Comparison of ENCODE assay signal across 24 cellular contexts in genomic region chr1:974687-975328, GRCh38. TPM values are rescaled to one million over a fixed set of nuclear protein-coding genes. Genes with fewer than 3 reads are reported as not detected.
A peak's percentile ranks its signal among the peaks of the same experiment; 100 is the strongest.
DNase-seq lines count a peak whose midpoint lies in the region; ATAC-seq, FAIRE-seq and TF ChIP-seq lines count a peak whose summit lies in the region.
"Had no signal": no experiment of that assay in that cellular context is flagged by ENCODE, and none has a peak within 500 bp of the region (broad histone marks: within the 10 kb centered on the region; RNA-seq: fewer than 3 reads in every experiment).

No MANE protein-coding gene starts in this region.

- ATAC-seq in HepG2 (no peak), right lobe of liver (no peak), Panc1 (no peak), gastrocnemius medialis (no peak)

- no peaks in the 10 kb centered on the region for H4K20me1 ChIP-seq in HepG2 (ENCODE audit: insufficient read depth, low read length)

- WGBS in HepG2 (ENCODE audit: low lambda C conversion rate), result 67% methylated on average over 16 of the region's 17 CpGs
- WGBS in right lobe of liver (ENCODE audit: insufficient coverage, low coverage, low lambda C conversion rate, missing lambda C conversion rate), result 47% methylated on average over 13 of the region's 17 CpGs
- WGBS in esophagus squamous epithelium, 2 donors, result 65 to 71% methylated on average over 10 to 16 of the region's 17 CpGs

- intact Hi-C loops in HepG2 (cut with micrococcal nuclease; ENCODE audit: unreplicated experiment), result no loop called here
- intact Hi-C loops in right lobe of liver (cut with DNase I), result no loop called here
- intact Hi-C loops in Panc1 (cut with micrococcal nuclease; ENCODE audit: unreplicated experiment), result no loop called here
- intact Hi-C loops in esophagus squamous epithelium (cut with DNase I), result no loop called here
- intact Hi-C loops in gastrocnemius medialis (cut with DNase I; ENCODE audit: low total_unique reads), result no loop called here

- H3K27ac ChIP-seq in HepG2 (ENCODE audit: extremely low read length, insufficient read depth, low read length) (no peak overlapping the region), right lobe of liver (no peak overlapping the region), Panc1 (ENCODE audit: low read length) (no peak overlapping the region), esophagus squamous epithelium (peak overlapping the region in 3 of 4 donors; percentile 73 to 87 (median 74)), gastrocnemius medialis (peak overlapping the region; percentile 88 to 94 (median 91))
- H3K27ac ChIP-seq: SJSA1 had no signal

- H3K4me3 ChIP-seq in HepG2 (replicated peaks in 1 of 3; ENCODE audit: insufficient read depth in 1 of 3, low read depth in 2 of 3, low read length in 3 of 3) (no peak overlapping the region), right lobe of liver (no peak overlapping the region), Panc1 (ENCODE audit: low read depth in 2 of 2, low read length in 2 of 2) (no peak overlapping the region), esophagus squamous epithelium (no peak overlapping the region), gastrocnemius medialis (no peak overlapping the region)
- H3K4me3 ChIP-seq: SJSA1 had no signal

- H3K36me3 ChIP-seq in HepG2 (replicated peaks in 1 of 2; ENCODE audit: control insufficient read depth in 1 of 2, insufficient read depth in 2 of 2, low read length in 2 of 2), result no peaks in the 10 kb centered on the region
- H3K36me3 ChIP-seq in right lobe of liver, result no peaks in the 10 kb centered on the region
- H3K36me3 ChIP-seq in Panc1 (ENCODE audit: control insufficient read depth, insufficient read depth, low read length), result no peaks in the 10 kb centered on the region
- peaks cover 0 to 36% (median 0%) of the 10 kb centered on the region in 3 donors for H3K36me3 ChIP-seq in esophagus squamous epithelium
- H3K36me3 ChIP-seq in gastrocnemius medialis, result no peaks in the 10 kb centered on the region
- H3K36me3 ChIP-seq: BE2C, SJSA1 had no signal

- TF ChIP-seq RAD21 in HepG2 (CRISPR knock-in tag; IDR thresholded peaks at IDR 0.05), result no peak

- POLR2A ChIA-PET in HepG2 (lab: Yijun Ruan, JAX), result no interaction called here
- POLR2A ChIA-PET in Panc1 (lab: Charles Lee), result interaction anchor here (0.6 kb wide), 1 partner anchor 39 kb away, joined by 3 read pairs; the partner anchor contains the start of gene ISG15

- BruUV-seq in HepG2 (replicated peaks; lab: Mats Ljungman, UMichigan), result no TSS peak
- TSS peak; percentile 86 for BruUV-seq in Panc1 (replicated peaks; lab: Mats Ljungman, UMichigan)

- H3K4me1 ChIP-seq in HepG2 (ENCODE audit: insufficient read depth, low read length) (peaks cover 13% of the 10 kb centered on the region), right lobe of liver (peaks cover 0 to 6% (median 0%) of the 10 kb centered on the region in 4 donors), Panc1 (ENCODE audit: control insufficient read depth, insufficient read depth, low read length) (0 out of 2 replicates have a peak, but pooled peaks cover 4% of the 10 kb centered on the region), esophagus squamous epithelium (peaks cover 20 to 48% (median 21%) of the 10 kb centered on the region in 3 donors), gastrocnemius medialis (peaks cover 12 to 44% of the 10 kb centered on the region in 2 donors)
- H3K4me1 ChIP-seq: BE2C had no signal

- no peak overlapping the region for H3K9ac ChIP-seq in HepG2 (ENCODE audit: insufficient read depth, low read depth, low read length)

- DNase-seq in HepG2 (ENCODE audit: low spot score) (no peak), right lobe of liver (no peak), Panc1 (ENCODE audit: low read depth, low spot score) (no peak), esophagus squamous epithelium (lab: John Stamatoyannopoulos, UW) (no peak), gastrocnemius medialis (peak in 1 of 2 donors; percentile 58), epidermal melanocyte (ENCODE audit: insufficient read length, low spot score) (no peak), G401 (ENCODE audit: low spot score) (no peak), DMS 273 (lab: John Stamatoyannopoulos, UW; ENCODE audit: unreplicated experiment) (no peak)
- DNase-seq: BE2C; CD4-positive, alpha-beta T cell; COR-L47; DND-41; HFFc6; MV-4-11; NCI-H1694; NCI-H2081; NCI-H2171 treated with DMSO at 0.1 percent for 48 hours; NCI-H526 had no signal

- peaks cover 0 to 11% of the 10 kb centered on the region in 2 experiments; a peak in 4 of 5 replicates for H3K27me3 ChIP-seq in HepG2 (ENCODE audit: control insufficient read depth in 1 of 2, insufficient read depth in 2 of 2, low read length in 2 of 2)
- H3K27me3 ChIP-seq in right lobe of liver, result peaks cover 0 to 12% of the 10 kb centered on the region in 2 donors
- no peaks in the 10 kb centered on the region for H3K27me3 ChIP-seq in Panc1 (ENCODE audit: control insufficient read depth, insufficient read depth, low read length)
- H3K27me3 ChIP-seq in esophagus squamous epithelium, result peaks cover 0 to 81% (median 5%) of the 10 kb centered on the region in 4 donors
- peaks cover 6 to 14% (median 12%) of the 10 kb centered on the region in 3 donors for H3K27me3 ChIP-seq in gastrocnemius medialis

- no peaks in the 10 kb centered on the region for H3K79me2 ChIP-seq in HepG2 (ENCODE audit: insufficient read depth, low read length)

- CTCF ChIA-PET in HepG2 (lab: Yijun Ruan, JAX; ENCODE audit: low intra/inter-chr PET ratio, low total read pairs) (no interaction called here), Panc1 (lab: Charles Lee) (interaction anchor here (0.5 kb wide), 1 partner anchor 94 kb away, joined by 3 read pairs; no protein-coding TSS in a partner anchor)

- no peak overlapping the region for H2AFZ ChIP-seq in HepG2 (ENCODE audit: low read length)

- no peak overlapping the region for H3K4me2 ChIP-seq in HepG2 (ENCODE audit: low read depth, low read length)

- H3K9me3 ChIP-seq in HepG2 (ENCODE audit: low read length) (no peaks in the 10 kb centered on the region), right lobe of liver (no peaks in the 10 kb centered on the region), Panc1 (ENCODE audit: control insufficient read depth, insufficient read depth, low read depth, low read length) (no peaks in the 10 kb centered on the region), esophagus squamous epithelium (no peaks in the 10 kb centered on the region), gastrocnemius medialis (no peaks in the 10 kb centered on the region)
- H3K9me3 ChIP-seq: BE2C, SJSA1 had no signal

- no peak for TF ChIP-seq EP300 in HepG2 (IDR thresholded peaks at IDR 0.05; ENCODE audit: low read depth in 2 of 2, low read length in 2 of 2)
- no peak for TF ChIP-seq EP300 in HepG2 (CRISPR knock-in tag; IDR thresholded peaks at IDR 0.05; ENCODE audit: borderline replicate concordance)

- TF ChIP-seq CTCF in HepG2 (CRISPR knock-in tag; IDR thresholded peaks at IDR 0.05), result no peak
- TF ChIP-seq CTCF in right lobe of liver (IDR thresholded peaks at IDR 0.05), result no peak
- TF ChIP-seq CTCF in Panc1 (IDR thresholded peaks at IDR 0.05), result no peak
- no peak for TF ChIP-seq CTCF in esophagus squamous epithelium (IDR thresholded peaks at IDR 0.05)
- TF ChIP-seq CTCF in gastrocnemius medialis (IDR thresholded peaks at IDR 0.05 in 4 of 5, conservative IDR thresholded peaks at IDR 0.05 in 1 of 5), result no peak

- in situ Hi-C loops in HepG2 (cut with HindIII; ENCODE audit: extremely low pct_ligation_motif_present, low pct_unique_long_range_greater_than_20kb), result no loop called here
- in situ Hi-C loops in Panc1 (cut with HindIII; ENCODE audit: low pct_unique_long_range_greater_than_20kb, low sequenced_read_pairs), result no loop called here
- in situ Hi-C loops in gastrocnemius medialis (cut with MboI; ENCODE audit: low sequenced_read_pairs in 4 of 4), result no loop called here
- in situ Hi-C loops in G401 (cut with HindIII; ENCODE audit: low sequenced_read_pairs), result no loop called here

- no peak for TF ChIP-seq POLR2A in HepG2 (IDR thresholded peaks at IDR 0.05; ENCODE audit: insufficient read depth in 1 of 2, low read depth in 2 of 2, low read length in 2 of 2)
- no peak for TF ChIP-seq POLR2A in right lobe of liver (IDR thresholded peaks at IDR 0.05)
- TF ChIP-seq POLR2A in esophagus squamous epithelium (IDR thresholded peaks at IDR 0.05), result no peak
- TF ChIP-seq POLR2A in gastrocnemius medialis (IDR thresholded peaks at IDR 0.05), result no peak

- FAIRE-seq in HepG2 (lab: Jason Lieb, UNC), result no peak
- FAIRE-seq: GM12892, GM18507 had no signal

RNA-seq across cellular contexts. Expression of gene PERM1, which starts 7.1 kb away (rescaled TPM):
- total RNA-seq in HepG2 (2016; rRNA removed; fragmentation: Illumina TruSeq; extraction: Trizol) (0.04 TPM in 1 of 2 replicates, not detected in the other), right lobe of liver (under 1 TPM in 4 of 6 experiments, not detected in 2; 0.18 to 0.46 (median 0.28) TPM), Panc1 (2021; ENCODE audit: unreplicated experiment) (1.5 TPM), esophagus squamous epithelium (not detected), gastrocnemius medialis (100 to 1,000 TPM in 2 of 4 donors, 10 to 100 TPM in 2; 38.9 to 218 (median 98.8) TPM)
- total RNA-seq in HepG2 (2016; cell fraction: cytosol; rRNA removed; fragmentation: Illumina TruSeq; extraction: Trizol; ENCODE audit: low read depth), result not detected in 2 replicates
- not detected in 2 replicates for total RNA-seq in HepG2 (2016; cell fraction: insoluble cytoplasmic fraction; rRNA removed; fragmentation: Illumina TruSeq; extraction: Trizol)
- total RNA-seq in HepG2 (2016; cell fraction: membrane; rRNA removed; fragmentation: Illumina TruSeq; extraction: Trizol), result not detected in 2 replicates
- total RNA-seq in HepG2 (2016; cell fraction: nucleus; rRNA removed; fragmentation: Illumina TruSeq; extraction: Trizol), result not detected in 2 replicates
- polyA plus RNA-seq in HepG2 (2011; rRNA removed), result 0.29 and 0.38 TPM in 2 replicates
- polyA plus RNA-seq in HepG2 (2011; cell fraction: cytosol; rRNA removed), result 0.17 and 0.32 TPM in 2 replicates
- polyA plus RNA-seq in HepG2 (2011; cell fraction: nucleus; rRNA removed), result 2.3 and 2.6 TPM in 2 replicates
- polyA plus RNA-seq in HepG2 (2012), result 0.44 TPM in 2 replicates
- polyA plus RNA-seq in HepG2 (2016; cell fraction: cytosol; fragmentation: Illumina TruSeq; extraction: Trizol; ENCODE audit: low read depth), result not detected in 2 replicates
- polyA plus RNA-seq in HepG2 (2016; cell fraction: insoluble cytoplasmic fraction; fragmentation: Illumina TruSeq; extraction: Trizol; ENCODE audit: low read depth), result not detected in 2 replicates
- not detected in 2 replicates for polyA plus RNA-seq in HepG2 (2016; cell fraction: membrane; fragmentation: Illumina TruSeq; extraction: Trizol; ENCODE audit: low read depth)
- polyA plus RNA-seq in HepG2 (2016; cell fraction: nucleus; fragmentation: Illumina TruSeq; extraction: Trizol; ENCODE audit: insufficient read depth, low read depth), result not detected in 2 replicates
- polyA minus RNA-seq in HepG2 (2011; rRNA and poly(A)+ RNA removed; ENCODE audit: low replicate concordance), result 0.09 and 2.7 TPM in 2 replicates
- 0.44 and 0.59 TPM in 2 replicates for polyA minus RNA-seq in HepG2 (2011; cell fraction: cytosol; rRNA and poly(A)+ RNA removed)
- 0.99 and 1.2 TPM in 2 replicates for polyA minus RNA-seq in HepG2 (2011; cell fraction: nucleus; rRNA and poly(A)+ RNA removed)
- 4.7 TPM for polyA plus RNA-seq in Panc1 (2012; ENCODE audit: insufficient read length)
- total RNA-seq in G401 (2014; rRNA removed; shearing (Covaris generic)), result 0.17 TPM in 1 of 2 replicates, not detected in the other
- total RNA-seq: A673; CD4-positive, alpha-beta T cell; OCI-LY7 had no signal

RNA-seq across cellular contexts. Expression of gene PLEKHN1, which starts 8.5 kb away (rescaled TPM):
- total RNA-seq in HepG2 (2016; rRNA removed; fragmentation: Illumina TruSeq; extraction: Trizol), result 0.21 and 0.42 TPM in 2 replicates
- total RNA-seq in HepG2 (2016; cell fraction: cytosol; rRNA removed; fragmentation: Illumina TruSeq; extraction: Trizol; ENCODE audit: low read depth), result not detected in 2 replicates
- 0.31 and 0.48 TPM in 2 replicates for total RNA-seq in HepG2 (2016; cell fraction: insoluble cytoplasmic fraction; rRNA removed; fragmentation: Illumina TruSeq; extraction: Trizol)
- 0.15 and 0.17 TPM in 2 replicates for total RNA-seq in HepG2 (2016; cell fraction: membrane; rRNA removed; fragmentation: Illumina TruSeq; extraction: Trizol)
- total RNA-seq in HepG2 (2016; cell fraction: nucleus; rRNA removed; fragmentation: Illumina TruSeq; extraction: Trizol), result 0.59 and 0.63 TPM in 2 replicates
- polyA plus RNA-seq in HepG2 (2011; rRNA removed), result 0.58 and 0.59 TPM in 2 replicates
- 0.13 and 0.23 TPM in 2 replicates for polyA plus RNA-seq in HepG2 (2011; cell fraction: cytosol; rRNA removed)
- polyA plus RNA-seq in HepG2 (2011; cell fraction: nucleus; rRNA removed), result 13.2 and 15.5 TPM in 2 replicates
- 0.51 and 0.55 TPM in 2 replicates for polyA plus RNA-seq in HepG2 (2012)
- 0.05 and 0.09 TPM in 2 replicates for polyA plus RNA-seq in HepG2 (2016; cell fraction: cytosol; fragmentation: Illumina TruSeq; extraction: Trizol; ENCODE audit: low read depth)
- 0.29 and 0.48 TPM in 2 replicates for polyA plus RNA-seq in HepG2 (2016; cell fraction: insoluble cytoplasmic fraction; fragmentation: Illumina TruSeq; extraction: Trizol; ENCODE audit: low read depth)
- 0.13 and 0.29 TPM in 2 replicates for polyA plus RNA-seq in HepG2 (2016; cell fraction: membrane; fragmentation: Illumina TruSeq; extraction: Trizol; ENCODE audit: low read depth)
- 2.6 and 2.7 TPM in 2 replicates for polyA plus RNA-seq in HepG2 (2016; cell fraction: nucleus; fragmentation: Illumina TruSeq; extraction: Trizol; ENCODE audit: insufficient read depth, low read depth)
- 0.26 and 0.54 TPM in 2 replicates for polyA minus RNA-seq in HepG2 (2011; rRNA and poly(A)+ RNA removed; ENCODE audit: low replicate concordance)
- 0.53 TPM in 1 of 2 replicates, not detected in the other for polyA minus RNA-seq in HepG2 (2011; cell fraction: cytosol; rRNA and poly(A)+ RNA removed)
- polyA minus RNA-seq in HepG2 (2011; cell fraction: nucleus; rRNA and poly(A)+ RNA removed), result 1.8 and 1.9 TPM in 2 replicates
- total RNA-seq in right lobe of liver, result 1 to 10 TPM in 1 of 6 experiments, under 1 TPM in 4, not detected in 1; 0.11 to 2.4 (median 0.26) TPM
- total RNA-seq in Panc1 (2021; ENCODE audit: unreplicated experiment), result 9.8 TPM
- polyA plus RNA-seq in Panc1 (2012; ENCODE audit: insufficient read length), result 12.0 TPM
- total RNA-seq in esophagus squamous epithelium, result 10 to 100 TPM; 16.8 to 39.6 (median 23.4) TPM
- total RNA-seq in gastrocnemius medialis, result under 1 TPM in 1 of 4 donors, not detected in 3; 0.23 TPM
- 4.3 and 5.5 TPM in 2 replicates for total RNA-seq in G401 (2014; rRNA removed; shearing (Covaris generic))
- total RNA-seq: A673, OCI-LY7, Right ventricle myocardium inferior had no signal

RNA-seq across cellular contexts. Expression of gene KLHL17, which starts 14.4 kb away (rescaled TPM):
- total RNA-seq in HepG2 (2016; rRNA removed; fragmentation: Illumina TruSeq; extraction: Trizol), result 2.8 and 9.3 TPM in 2 replicates
- 4.5 and 5.0 TPM in 2 replicates for total RNA-seq in HepG2 (2016; cell fraction: cytosol; rRNA removed; fragmentation: Illumina TruSeq; extraction: Trizol; ENCODE audit: low read depth)
- 2.4 and 10.3 TPM in 2 replicates for total RNA-seq in HepG2 (2016; cell fraction: insoluble cytoplasmic fraction; rRNA removed; fragmentation: Illumina TruSeq; extraction: Trizol)
- 2.6 and 2.8 TPM in 2 replicates for total RNA-seq in HepG2 (2016; cell fraction: membrane; rRNA removed; fragmentation: Illumina TruSeq; extraction: Trizol)
- 14.8 and 15.9 TPM in 2 replicates for total RNA-seq in HepG2 (2016; cell fraction: nucleus; rRNA removed; fragmentation: Illumina TruSeq; extraction: Trizol)
- 24.7 and 31.4 TPM in 2 replicates for polyA plus RNA-seq in HepG2 (2011; rRNA removed)
- 6.8 and 12.3 TPM in 2 replicates for polyA plus RNA-seq in HepG2 (2011; cell fraction: cytosol; rRNA removed)
- 590 and 778 TPM in 2 replicates for polyA plus RNA-seq in HepG2 (2011; cell fraction: nucleus; rRNA removed)
- 11.7 and 19.1 TPM in 2 replicates for polyA plus RNA-seq in HepG2 (2012)
- polyA plus RNA-seq in HepG2 (2016; cell fraction: cytosol; fragmentation: Illumina TruSeq; extraction: Trizol; ENCODE audit: low read depth), result 1.1 and 1.3 TPM in 2 replicates
- polyA plus RNA-seq in HepG2 (2016; cell fraction: insoluble cytoplasmic fraction; fragmentation: Illumina TruSeq; extraction: Trizol; ENCODE audit: low read depth), result 3.4 and 3.7 TPM in 2 replicates
- 1.9 and 2.4 TPM in 2 replicates for polyA plus RNA-seq in HepG2 (2016; cell fraction: membrane; fragmentation: Illumina TruSeq; extraction: Trizol; ENCODE audit: low read depth)
- 71.9 and 74.8 TPM in 2 replicates for polyA plus RNA-seq in HepG2 (2016; cell fraction: nucleus; fragmentation: Illumina TruSeq; extraction: Trizol; ENCODE audit: insufficient read depth, low read depth)
- 4.3 and 19.5 TPM in 2 replicates for polyA minus RNA-seq in HepG2 (2011; rRNA and poly(A)+ RNA removed; ENCODE audit: low replicate concordance)
- 4.6 and 4.9 TPM in 2 replicates for polyA minus RNA-seq in HepG2 (2011; cell fraction: cytosol; rRNA and poly(A)+ RNA removed)
- 24.9 and 31.0 TPM in 2 replicates for polyA minus RNA-seq in HepG2 (2011; cell fraction: nucleus; rRNA and poly(A)+ RNA removed)
- 1 to 10 TPM; 1.9 to 6.7 (median 4.3) TPM for total RNA-seq in right lobe of liver
- 58.8 TPM for total RNA-seq in Panc1 (2021; ENCODE audit: unreplicated experiment)
- polyA plus RNA-seq in Panc1 (2012; ENCODE audit: insufficient read length), result 82.0 TPM
- 10 to 100 TPM in 3 of 4 donors, 1 to 10 TPM in 1; 8.7 to 13.8 (median 10.3) TPM for total RNA-seq in esophagus squamous epithelium
- total RNA-seq in gastrocnemius medialis, result 1 to 10 TPM; 1.3 to 5.7 (median 2.3) TPM
- total RNA-seq in G401 (2014; rRNA removed; shearing (Covaris generic)), result 23.3 and 25.4 TPM in 2 replicates

RNA-seq across cellular contexts. Expression of gene NOC2L, which starts 15.8 kb away (rescaled TPM):
- total RNA-seq in HepG2 (2016; rRNA removed; fragmentation: Illumina TruSeq; extraction: Trizol) (91.6 and 103 TPM in 2 replicates), right lobe of liver (10 to 100 TPM; 28.9 to 36.8 (median 30.2) TPM), Panc1 (2021; ENCODE audit: unreplicated experiment) (193 TPM), esophagus squamous epithelium (10 to 100 TPM; 57.9 to 80.2 (median 60.4) TPM), gastrocnemius medialis (100 to 1,000 TPM in 1 of 4 donors, 10 to 100 TPM in 3; 47.4 to 115 (median 74.2) TPM)
- total RNA-seq in HepG2 (2016; cell fraction: cytosol; rRNA removed; fragmentation: Illumina TruSeq; extraction: Trizol; ENCODE audit: low read depth), result 14.1 and 16.1 TPM in 2 replicates
- total RNA-seq in HepG2 (2016; cell fraction: insoluble cytoplasmic fraction; rRNA removed; fragmentation: Illumina TruSeq; extraction: Trizol), result 81.2 and 109 TPM in 2 replicates
- 22.9 and 27.1 TPM in 2 replicates for total RNA-seq in HepG2 (2016; cell fraction: membrane; rRNA removed; fragmentation: Illumina TruSeq; extraction: Trizol)
- total RNA-seq in HepG2 (2016; cell fraction: nucleus; rRNA removed; fragmentation: Illumina TruSeq; extraction: Trizol), result 53.2 and 63.8 TPM in 2 replicates
- 32.0 and 40.5 TPM in 2 replicates for polyA plus RNA-seq in HepG2 (2011; rRNA removed)
- 33.6 and 44.6 TPM in 2 replicates for polyA plus RNA-seq in HepG2 (2011; cell fraction: cytosol; rRNA removed)
- 85.2 and 96.0 TPM in 2 replicates for polyA plus RNA-seq in HepG2 (2011; cell fraction: nucleus; rRNA removed)
- 41.8 and 44.3 TPM in 2 replicates for polyA plus RNA-seq in HepG2 (2012)
- polyA plus RNA-seq in HepG2 (2016; cell fraction: cytosol; fragmentation: Illumina TruSeq; extraction: Trizol; ENCODE audit: low read depth), result 5.1 and 6.4 TPM in 2 replicates
- 69.1 and 81.1 TPM in 2 replicates for polyA plus RNA-seq in HepG2 (2016; cell fraction: insoluble cytoplasmic fraction; fragmentation: Illumina TruSeq; extraction: Trizol; ENCODE audit: low read depth)
- 9.8 and 11.1 TPM in 2 replicates for polyA plus RNA-seq in HepG2 (2016; cell fraction: membrane; fragmentation: Illumina TruSeq; extraction: Trizol; ENCODE audit: low read depth)
- 108 and 110 TPM in 2 replicates for polyA plus RNA-seq in HepG2 (2016; cell fraction: nucleus; fragmentation: Illumina TruSeq; extraction: Trizol; ENCODE audit: insufficient read depth, low read depth)
- 118 and 166 TPM in 2 replicates for polyA minus RNA-seq in HepG2 (2011; rRNA and poly(A)+ RNA removed; ENCODE audit: low replicate concordance)
- polyA minus RNA-seq in HepG2 (2011; cell fraction: cytosol; rRNA and poly(A)+ RNA removed), result 43.1 and 44.0 TPM in 2 replicates
- polyA minus RNA-seq in HepG2 (2011; cell fraction: nucleus; rRNA and poly(A)+ RNA removed), result 18.8 and 20.1 TPM in 2 replicates
- 179 TPM for polyA plus RNA-seq in Panc1 (2012; ENCODE audit: insufficient read length)
- total RNA-seq in G401 (2014; rRNA removed; shearing (Covaris generic)), result 193 and 221 TPM in 2 replicates

RNA-seq across cellular contexts. Expression of gene HES4, which starts 25.1 kb away (rescaled TPM):
- total RNA-seq in HepG2 (2016; rRNA removed; fragmentation: Illumina TruSeq; extraction: Trizol) (4.4 and 8.8 TPM in 2 replicates), right lobe of liver (10 to 100 TPM in 2 of 6 experiments, 1 to 10 TPM in 4; 1.6 to 21.5 (median 5.2) TPM), Panc1 (2021; ENCODE audit: unreplicated experiment) (74.2 TPM), esophagus squamous epithelium (10 to 100 TPM; 15.1 to 16.2 (median 15.3) TPM), gastrocnemius medialis (10 to 100 TPM in 2 of 4 donors, 1 to 10 TPM in 2; 6.4 to 17.4 (median 9.5) TPM)
- total RNA-seq in HepG2 (2016; cell fraction: cytosol; rRNA removed; fragmentation: Illumina TruSeq; extraction: Trizol; ENCODE audit: low read depth), result 16.5 and 25.5 TPM in 2 replicates
- 3.4 and 7.9 TPM in 2 replicates for total RNA-seq in HepG2 (2016; cell fraction: insoluble cytoplasmic fraction; rRNA removed; fragmentation: Illumina TruSeq; extraction: Trizol)
- 13.5 and 18.3 TPM in 2 replicates for total RNA-seq in HepG2 (2016; cell fraction: membrane; rRNA removed; fragmentation: Illumina TruSeq; extraction: Trizol)
- 6.5 and 8.0 TPM in 2 replicates for total RNA-seq in HepG2 (2016; cell fraction: nucleus; rRNA removed; fragmentation: Illumina TruSeq; extraction: Trizol)
- 10.6 and 17.6 TPM in 2 replicates for polyA plus RNA-seq in HepG2 (2011; rRNA removed)
- 11.6 and 28.6 TPM in 2 replicates for polyA plus RNA-seq in HepG2 (2011; cell fraction: cytosol; rRNA removed)
- 190 and 210 TPM in 2 replicates for polyA plus RNA-seq in HepG2 (2011; cell fraction: nucleus; rRNA removed)
- 4.3 and 7.0 TPM in 2 replicates for polyA plus RNA-seq in HepG2 (2012)
- 17.0 and 22.1 TPM in 2 replicates for polyA plus RNA-seq in HepG2 (2016; cell fraction: cytosol; fragmentation: Illumina TruSeq; extraction: Trizol; ENCODE audit: low read depth)
- 4.5 and 6.0 TPM in 2 replicates for polyA plus RNA-seq in HepG2 (2016; cell fraction: insoluble cytoplasmic fraction; fragmentation: Illumina TruSeq; extraction: Trizol; ENCODE audit: low read depth)
- 10.6 and 11.4 TPM in 2 replicates for polyA plus RNA-seq in HepG2 (2016; cell fraction: membrane; fragmentation: Illumina TruSeq; extraction: Trizol; ENCODE audit: low read depth)
- 16.1 and 18.4 TPM in 2 replicates for polyA plus RNA-seq in HepG2 (2016; cell fraction: nucleus; fragmentation: Illumina TruSeq; extraction: Trizol; ENCODE audit: insufficient read depth, low read depth)
- 2.2 and 6.1 TPM in 2 replicates for polyA minus RNA-seq in HepG2 (2011; rRNA and poly(A)+ RNA removed; ENCODE audit: low replicate concordance)
- 6.4 and 8.5 TPM in 2 replicates for polyA minus RNA-seq in HepG2 (2011; cell fraction: cytosol; rRNA and poly(A)+ RNA removed)
- 4.6 and 8.9 TPM in 2 replicates for polyA minus RNA-seq in HepG2 (2011; cell fraction: nucleus; rRNA and poly(A)+ RNA removed)
- polyA plus RNA-seq in Panc1 (2012; ENCODE audit: insufficient read length), result 67.0 TPM
- total RNA-seq in G401 (2014; rRNA removed; shearing (Covaris generic)), result 27.5 and 66.5 TPM in 2 replicates
- total RNA-seq: OCI-LY7 had no signal

Comparison
In these comparisons a context has a peak if more than half of its experiments do, and no peak if none do; other contexts are left out.
1. H3K27ac ChIP-seq: peak in esophagus squamous epithelium (3 of 4) and gastrocnemius medialis (4 of 4); none in HepG2 (single experiment), right lobe of liver (0 of 3) and Panc1 (single experiment).
2. RNA of gene PERM1, which starts 7.1 kb away (total RNA-seq): 38.9 to 218 TPM in gastrocnemius medialis; 1.5 TPM in Panc1 (single experiment), 0.18 to 0.46 TPM in right lobe of liver, 0.17 TPM in G401, 0.04 TPM in HepG2 and not detected in esophagus squamous epithelium; every median in the first group is over 10 times any median in the second.